ENCODE assay signal across 1 cellular context in the genomic region with DNA sequence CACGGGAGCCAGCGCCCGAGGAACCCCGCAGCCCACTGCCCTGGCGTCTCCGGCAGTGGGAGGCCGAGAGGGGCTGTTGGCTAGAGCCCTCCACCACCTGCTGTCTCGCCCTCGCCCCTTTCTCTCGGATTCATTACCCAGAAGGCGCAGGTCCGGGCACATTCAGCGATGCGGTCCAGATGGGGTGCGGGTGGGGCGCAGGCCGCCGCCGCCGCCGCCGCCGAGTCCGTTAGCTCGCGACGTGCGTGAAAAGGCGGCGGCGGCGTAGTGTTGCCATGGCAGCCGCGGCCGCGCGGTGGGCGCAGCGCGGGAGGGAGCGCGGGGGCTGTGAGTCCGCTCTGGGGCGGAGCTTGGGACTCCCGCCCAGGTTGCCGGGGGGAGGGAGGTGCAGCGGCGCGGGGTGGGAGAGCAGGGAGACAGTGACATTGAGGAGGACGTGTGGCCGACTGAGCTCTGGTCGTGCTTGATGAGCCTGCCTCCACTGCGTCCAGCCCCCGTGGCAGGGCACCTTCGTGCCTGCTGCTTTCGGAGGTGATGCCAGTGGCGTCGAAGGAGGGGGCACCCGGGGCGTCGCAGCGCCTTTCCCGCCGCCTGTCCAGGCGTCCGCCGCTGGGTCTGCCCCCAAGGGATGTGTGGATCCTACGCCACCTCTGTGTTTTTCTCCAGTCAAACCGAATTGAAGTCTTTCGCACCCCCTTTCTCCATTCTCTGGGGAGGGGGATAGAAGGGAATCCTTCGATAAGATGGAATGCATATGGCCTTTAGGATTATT.
TF ChIP-seq lines count a peak whose summit lies in the region.

A gene (minus strand): TSS at position 358 of the 772 bp plus-strand sequence. CDS start 23,774 bp downstream, outside the sequence.

TF ChIP-seq in HepG2, 621 proteins besides CTCF, POLR2A, EP300 and RAD21 (continued from another document):
- TF ChIP-seq, protein P1, sequence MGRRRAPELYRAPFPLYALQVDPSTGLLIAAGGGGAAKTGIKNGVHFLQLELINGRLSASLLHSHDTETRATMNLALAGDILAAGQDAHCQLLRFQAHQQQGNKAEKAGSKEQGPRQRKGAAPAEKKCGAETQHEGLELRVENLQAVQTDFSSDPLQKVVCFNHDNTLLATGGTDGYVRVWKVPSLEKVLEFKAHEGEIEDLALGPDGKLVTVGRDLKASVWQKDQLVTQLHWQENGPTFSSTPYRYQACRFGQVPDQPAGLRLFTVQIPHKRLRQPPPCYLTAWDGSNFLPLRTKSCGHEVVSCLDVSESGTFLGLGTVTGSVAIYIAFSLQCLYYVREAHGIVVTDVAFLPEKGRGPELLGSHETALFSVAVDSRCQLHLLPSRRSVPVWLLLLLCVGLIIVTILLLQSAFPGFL (CRISPR knock-in tag; IDR thresholded peaks at IDR 0.05), result no peak
- TF ChIP-seq, protein P2, sequence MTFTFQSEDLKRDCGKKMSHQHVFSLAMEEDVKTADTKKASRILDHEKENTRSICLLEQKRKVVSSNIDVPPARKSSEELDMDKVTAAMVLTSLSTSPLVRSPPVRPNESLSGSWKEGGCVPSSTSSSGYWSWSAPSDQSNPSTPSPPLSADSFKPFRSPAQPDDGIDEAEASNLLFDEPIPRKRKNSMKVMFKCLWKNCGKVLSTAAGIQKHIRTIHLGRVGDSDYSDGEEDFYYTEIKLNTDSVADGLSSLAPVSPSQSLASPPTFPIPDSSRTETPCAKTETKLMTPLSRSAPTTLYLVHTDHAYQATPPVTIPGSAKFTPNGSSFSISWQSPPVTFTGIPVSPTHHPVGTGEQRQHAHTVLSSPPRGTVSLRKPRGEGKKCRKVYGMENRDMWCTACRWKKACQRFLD (CRISPR knock-in tag; IDR thresholded peaks at IDR 0.05; ENCODE audit: borderline replicate concordance), result peak; percentile 63; the same call in 1 of the 2 replicates
- TF ChIP-seq, protein P3, sequence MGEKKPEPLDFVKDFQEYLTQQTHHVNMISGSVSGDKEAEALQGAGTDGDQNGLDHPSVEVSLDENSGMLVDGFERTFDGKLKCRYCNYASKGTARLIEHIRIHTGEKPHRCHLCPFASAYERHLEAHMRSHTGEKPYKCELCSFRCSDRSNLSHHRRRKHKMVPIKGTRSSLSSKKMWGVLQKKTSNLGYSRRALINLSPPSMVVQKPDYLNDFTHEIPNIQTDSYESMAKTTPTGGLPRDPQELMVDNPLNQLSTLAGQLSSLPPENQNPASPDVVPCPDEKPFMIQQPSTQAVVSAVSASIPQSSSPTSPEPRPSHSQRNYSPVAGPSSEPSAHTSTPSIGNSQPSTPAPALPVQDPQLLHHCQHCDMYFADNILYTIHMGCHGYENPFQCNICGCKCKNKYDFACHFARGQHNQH (CRISPR knock-in tag; IDR thresholded peaks at IDR 0.05), result peak; percentile 43; the same call in 1 of the 2 replicates
- TF ChIP-seq MTF2 (CRISPR knock-in tag; IDR thresholded peaks at IDR 0.05; ENCODE audit: borderline replicate concordance) (peak; percentile 77; the same call in 1 of the 2 replicates), NAIF1 (CRISPR knock-in tag; IDR thresholded peaks at IDR 0.05; ENCODE audit: borderline replicate concordance) (0 out of 2 replicates have a peak, but pooled peaks have one; percentile 55), HHEX (CRISPR knock-in tag; IDR thresholded peaks at IDR 0.05) (no peak), EHMT2 (IDR thresholded peaks at IDR 0.05; ENCODE audit: borderline replicate concordance, low read depth, low read length) (no peak), ZNF782 (CRISPR knock-in tag; IDR thresholded peaks at IDR 0.05; ENCODE audit: borderline replicate concordance) (peak; percentile 24; the same call in 1 of the 2 replicates), HNRNPL (IDR thresholded peaks at IDR 0.05; ENCODE audit: low read depth, low read length) (peak; percentile 70; the same call in 1 of the 2 replicates), ZNF317 (CRISPR knock-in tag; IDR thresholded peaks at IDR 0.05) (no peak), ZNF296 (CRISPR knock-in tag; conservative IDR thresholded peaks at IDR 0.05) (no peak), ZNF543 (CRISPR knock-in tag; IDR thresholded peaks at IDR 0.05) (peak; percentile 79), ELF4 (CRISPR knock-in tag; IDR thresholded peaks at IDR 0.05; ENCODE audit: borderline replicate concordance) (no peak; the same call in 1 of the 2 replicates), RFXANK (CRISPR knock-in tag; IDR thresholded peaks at IDR 0.05) (no peak), ZSCAN30 (CRISPR knock-in tag; IDR thresholded peaks at IDR 0.05) (no peak), ZNF451 (CRISPR knock-in tag; IDR thresholded peaks at IDR 0.05) (0 out of 2 replicates have a peak, but pooled peaks have one; percentile 18), HOXA7 (CRISPR knock-in tag; IDR thresholded peaks at IDR 0.05) (no peak), ARNT2 (CRISPR knock-in tag; IDR thresholded peaks at IDR 0.05; ENCODE audit: low read depth) (no peak), SALL1 (CRISPR knock-in tag; IDR thresholded peaks at IDR 0.05) (peak; percentile 33; the same call in 1 of the 2 replicates), NR3C1 (CRISPR knock-in tag; IDR thresholded peaks at IDR 0.05) (no peak), ZFP36 (IDR thresholded peaks at IDR 0.05; ENCODE audit: borderline replicate concordance, low read depth, low read length, partially characterized antibody) (no peak), STAG1 (CRISPR knock-in tag; IDR thresholded peaks at IDR 0.05) (no peak), HNRNPUL1 (IDR thresholded peaks at IDR 0.05; ENCODE audit: low read depth, low read length) (no peak)
- TF ChIP-seq, protein P4, sequence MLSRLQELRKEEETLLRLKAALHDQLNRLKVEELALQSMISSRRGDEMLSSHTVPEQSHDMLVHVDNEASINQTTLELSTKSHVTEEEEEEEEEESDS (CRISPR knock-in tag; IDR thresholded peaks at IDR 0.05; ENCODE audit: borderline replicate concordance), result no peak
- TF ChIP-seq, protein P5, sequence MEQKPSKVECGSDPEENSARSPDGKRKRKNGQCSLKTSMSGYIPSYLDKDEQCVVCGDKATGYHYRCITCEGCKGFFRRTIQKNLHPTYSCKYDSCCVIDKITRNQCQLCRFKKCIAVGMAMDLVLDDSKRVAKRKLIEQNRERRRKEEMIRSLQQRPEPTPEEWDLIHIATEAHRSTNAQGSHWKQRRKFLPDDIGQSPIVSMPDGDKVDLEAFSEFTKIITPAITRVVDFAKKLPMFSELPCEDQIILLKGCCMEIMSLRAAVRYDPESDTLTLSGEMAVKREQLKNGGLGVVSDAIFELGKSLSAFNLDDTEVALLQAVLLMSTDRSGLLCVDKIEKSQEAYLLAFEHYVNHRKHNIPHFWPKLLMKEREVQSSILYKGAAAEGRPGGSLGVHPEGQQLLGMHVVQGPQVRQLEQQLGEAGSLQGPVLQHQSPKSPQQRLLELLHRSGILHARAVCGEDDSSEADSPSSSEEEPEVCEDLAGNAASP (CRISPR knock-in tag; IDR thresholded peaks at IDR 0.05; ENCODE audit: borderline replicate concordance), result no peak
- TF ChIP-seq, protein P6, sequence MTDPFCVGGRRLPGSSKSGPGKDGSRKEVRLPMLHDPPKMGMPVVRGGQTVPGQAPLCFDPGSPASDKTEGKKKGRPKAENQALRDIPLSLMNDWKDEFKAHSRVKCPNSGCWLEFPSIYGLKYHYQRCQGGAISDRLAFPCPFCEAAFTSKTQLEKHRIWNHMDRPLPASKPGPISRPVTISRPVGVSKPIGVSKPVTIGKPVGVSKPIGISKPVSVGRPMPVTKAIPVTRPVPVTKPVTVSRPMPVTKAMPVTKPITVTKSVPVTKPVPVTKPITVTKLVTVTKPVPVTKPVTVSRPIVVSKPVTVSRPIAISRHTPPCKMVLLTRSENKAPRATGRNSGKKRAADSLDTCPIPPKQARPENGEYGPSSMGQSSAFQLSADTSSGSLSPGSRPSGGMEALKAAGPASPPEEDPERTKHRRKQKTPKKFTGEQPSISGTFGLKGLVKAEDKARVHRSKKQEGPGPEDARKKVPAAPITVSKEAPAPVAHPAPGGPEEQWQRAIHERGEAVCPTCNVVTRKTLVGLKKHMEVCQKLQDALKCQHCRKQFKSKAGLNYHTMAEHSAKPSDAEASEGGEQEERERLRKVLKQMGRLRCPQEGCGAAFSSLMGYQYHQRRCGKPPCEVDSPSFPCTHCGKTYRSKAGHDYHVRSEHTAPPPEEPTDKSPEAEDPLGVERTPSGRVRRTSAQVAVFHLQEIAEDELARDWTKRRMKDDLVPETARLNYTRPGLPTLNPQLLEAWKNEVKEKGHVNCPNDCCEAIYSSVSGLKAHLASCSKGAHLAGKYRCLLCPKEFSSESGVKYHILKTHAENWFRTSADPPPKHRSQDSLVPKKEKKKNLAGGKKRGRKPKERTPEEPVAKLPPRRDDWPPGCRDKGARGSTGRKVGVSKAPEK (CRISPR knock-in tag; IDR thresholded peaks at IDR 0.05; ENCODE audit: borderline replicate concordance), result 0 out of 2 replicates have a peak, but pooled peaks have one; percentile 62
- TF ChIP-seq, protein P7, sequence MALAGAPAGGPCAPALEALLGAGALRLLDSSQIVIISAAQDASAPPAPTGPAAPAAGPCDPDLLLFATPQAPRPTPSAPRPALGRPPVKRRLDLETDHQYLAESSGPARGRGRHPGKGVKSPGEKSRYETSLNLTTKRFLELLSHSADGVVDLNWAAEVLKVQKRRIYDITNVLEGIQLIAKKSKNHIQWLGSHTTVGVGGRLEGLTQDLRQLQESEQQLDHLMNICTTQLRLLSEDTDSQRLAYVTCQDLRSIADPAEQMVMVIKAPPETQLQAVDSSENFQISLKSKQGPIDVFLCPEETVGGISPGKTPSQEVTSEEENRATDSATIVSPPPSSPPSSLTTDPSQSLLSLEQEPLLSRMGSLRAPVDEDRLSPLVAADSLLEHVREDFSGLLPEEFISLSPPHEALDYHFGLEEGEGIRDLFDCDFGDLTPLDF (CRISPR knock-in tag; IDR thresholded peaks at IDR 0.05), result no peak; the same call in 1 of the 2 replicates
- TF ChIP-seq, protein P8, sequence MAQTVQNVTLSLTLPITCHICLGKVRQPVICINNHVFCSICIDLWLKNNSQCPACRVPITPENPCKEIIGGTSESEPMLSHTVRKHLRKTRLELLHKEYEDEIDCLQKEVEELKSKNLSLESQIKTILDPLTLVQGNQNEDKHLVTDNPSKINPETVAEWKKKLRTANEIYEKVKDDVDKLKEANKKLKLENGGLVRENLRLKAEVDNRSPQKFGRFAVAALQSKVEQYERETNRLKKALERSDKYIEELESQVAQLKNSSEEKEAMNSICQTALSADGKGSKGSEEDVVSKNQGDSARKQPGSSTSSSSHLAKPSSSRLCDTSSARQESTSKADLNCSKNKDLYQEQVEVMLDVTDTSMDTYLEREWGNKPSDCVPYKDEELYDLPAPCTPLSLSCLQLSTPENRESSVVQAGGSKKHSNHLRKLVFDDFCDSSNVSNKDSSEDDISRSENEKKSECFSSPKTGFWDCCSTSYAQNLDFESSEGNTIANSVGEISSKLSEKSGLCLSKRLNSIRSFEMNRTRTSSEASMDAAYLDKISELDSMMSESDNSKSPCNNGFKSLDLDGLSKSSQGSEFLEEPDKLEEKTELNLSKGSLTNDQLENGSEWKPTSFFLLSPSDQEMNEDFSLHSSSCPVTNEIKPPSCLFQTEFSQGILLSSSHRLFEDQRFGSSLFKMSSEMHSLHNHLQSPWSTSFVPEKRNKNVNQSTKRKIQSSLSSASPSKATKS (CRISPR knock-in tag; IDR thresholded peaks at IDR 0.05), result no peak
- TF ChIP-seq, protein P9, sequence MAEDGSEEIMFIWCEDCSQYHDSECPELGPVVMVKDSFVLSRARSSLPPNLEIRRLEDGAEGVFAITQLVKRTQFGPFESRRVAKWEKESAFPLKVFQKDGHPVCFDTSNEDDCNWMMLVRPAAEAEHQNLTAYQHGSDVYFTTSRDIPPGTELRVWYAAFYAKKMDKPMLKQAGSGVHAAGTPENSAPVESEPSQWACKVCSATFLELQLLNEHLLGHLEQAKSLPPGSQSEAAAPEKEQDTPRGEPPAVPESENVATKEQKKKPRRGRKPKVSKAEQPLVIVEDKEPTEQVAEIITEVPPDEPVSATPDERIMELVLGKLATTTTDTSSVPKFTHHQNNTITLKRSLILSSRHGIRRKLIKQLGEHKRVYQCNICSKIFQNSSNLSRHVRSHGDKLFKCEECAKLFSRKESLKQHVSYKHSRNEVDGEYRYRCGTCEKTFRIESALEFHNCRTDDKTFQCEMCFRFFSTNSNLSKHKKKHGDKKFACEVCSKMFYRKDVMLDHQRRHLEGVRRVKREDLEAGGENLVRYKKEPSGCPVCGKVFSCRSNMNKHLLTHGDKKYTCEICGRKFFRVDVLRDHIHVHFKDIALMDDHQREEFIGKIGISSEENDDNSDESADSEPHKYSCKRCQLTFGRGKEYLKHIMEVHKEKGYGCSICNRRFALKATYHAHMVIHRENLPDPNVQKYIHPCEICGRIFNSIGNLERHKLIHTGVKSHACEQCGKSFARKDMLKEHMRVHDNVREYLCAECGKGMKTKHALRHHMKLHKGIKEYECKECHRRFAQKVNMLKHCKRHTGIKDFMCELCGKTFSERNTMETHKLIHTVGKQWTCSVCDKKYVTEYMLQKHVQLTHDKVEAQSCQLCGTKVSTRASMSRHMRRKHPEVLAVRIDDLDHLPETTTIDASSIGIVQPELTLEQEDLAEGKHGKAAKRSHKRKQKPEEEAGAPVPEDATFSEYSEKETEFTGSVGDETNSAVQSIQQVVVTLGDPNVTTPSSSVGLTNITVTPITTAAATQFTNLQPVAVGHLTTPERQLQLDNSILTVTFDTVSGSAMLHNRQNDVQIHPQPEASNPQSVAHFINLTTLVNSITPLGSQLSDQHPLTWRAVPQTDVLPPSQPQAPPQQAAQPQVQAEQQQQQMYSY (CRISPR knock-in tag; IDR thresholded peaks at IDR 0.05), result no peak
- TF ChIP-seq, protein P10, sequence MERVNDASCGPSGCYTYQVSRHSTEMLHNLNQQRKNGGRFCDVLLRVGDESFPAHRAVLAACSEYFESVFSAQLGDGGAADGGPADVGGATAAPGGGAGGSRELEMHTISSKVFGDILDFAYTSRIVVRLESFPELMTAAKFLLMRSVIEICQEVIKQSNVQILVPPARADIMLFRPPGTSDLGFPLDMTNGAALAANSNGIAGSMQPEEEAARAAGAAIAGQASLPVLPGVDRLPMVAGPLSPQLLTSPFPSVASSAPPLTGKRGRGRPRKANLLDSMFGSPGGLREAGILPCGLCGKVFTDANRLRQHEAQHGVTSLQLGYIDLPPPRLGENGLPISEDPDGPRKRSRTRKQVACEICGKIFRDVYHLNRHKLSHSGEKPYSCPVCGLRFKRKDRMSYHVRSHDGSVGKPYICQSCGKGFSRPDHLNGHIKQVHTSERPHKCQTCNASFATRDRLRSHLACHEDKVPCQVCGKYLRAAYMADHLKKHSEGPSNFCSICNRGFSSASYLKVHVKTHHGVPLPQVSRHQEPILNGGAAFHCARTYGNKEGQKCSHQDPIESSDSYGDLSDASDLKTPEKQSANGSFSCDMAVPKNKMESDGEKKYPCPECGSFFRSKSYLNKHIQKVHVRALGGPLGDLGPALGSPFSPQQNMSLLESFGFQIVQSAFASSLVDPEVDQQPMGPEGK (CRISPR knock-in tag; IDR thresholded peaks at IDR 0.05), result peak; percentile 86
- TF ChIP-seq, protein P11, sequence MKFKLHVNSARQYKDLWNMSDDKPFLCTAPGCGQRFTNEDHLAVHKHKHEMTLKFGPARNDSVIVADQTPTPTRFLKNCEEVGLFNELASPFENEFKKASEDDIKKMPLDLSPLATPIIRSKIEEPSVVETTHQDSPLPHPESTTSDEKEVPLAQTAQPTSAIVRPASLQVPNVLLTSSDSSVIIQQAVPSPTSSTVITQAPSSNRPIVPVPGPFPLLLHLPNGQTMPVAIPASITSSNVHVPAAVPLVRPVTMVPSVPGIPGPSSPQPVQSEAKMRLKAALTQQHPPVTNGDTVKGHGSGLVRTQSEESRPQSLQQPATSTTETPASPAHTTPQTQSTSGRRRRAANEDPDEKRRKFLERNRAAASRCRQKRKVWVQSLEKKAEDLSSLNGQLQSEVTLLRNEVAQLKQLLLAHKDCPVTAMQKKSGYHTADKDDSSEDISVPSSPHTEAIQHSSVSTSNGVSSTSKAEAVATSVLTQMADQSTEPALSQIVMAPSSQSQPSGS (CRISPR knock-in tag; IDR thresholded peaks at IDR 0.05), result no peak
